ENCODE assay signal across 11 cellular contexts in genomic region chr5:56686337-56687198, GRCh38.
DNase-seq lines count a peak whose midpoint lies in the region; ATAC-seq and TF ChIP-seq lines count a peak whose summit lies in the region.
"Had no signal": no experiment of that assay in that cellular context is flagged by ENCODE, and none has a peak within 500 bp of the region (broad histone marks: within the 10 kb centered on the region; RNA-seq: fewer than 3 reads in every experiment).

No MANE protein-coding gene starts in this region.

- H3K27ac ChIP-seq in aorta (ENCODE audit: low read depth in 1 of 2, low read length in 2 of 2), result no peak overlapping the region
- H3K27ac ChIP-seq: pancreas had no signal

- no peaks in the 10 kb centered on the region for H3K36me3 Mint-ChIP-seq in central memory CD8-positive, alpha-beta T cell (ENCODE audit: insufficient read depth)
- H3K36me3 Mint-ChIP-seq in endothelial cell (ENCODE audit: low read depth, unreplicated experiment), result peaks cover 3% of the 10 kb centered on the region

- in situ Hi-C loops in GM13976 (cut with MboI; ENCODE audit: low sequenced_read_pairs, unreplicated experiment), result no loop called here

- no peaks in the 10 kb centered on the region for H3K4me1 ChIP-seq in aorta (ENCODE audit: control insufficient read depth in 1 of 2, insufficient read depth in 2 of 2, low read length in 2 of 2)
- H3K4me1 ChIP-seq: pancreas had no signal

- peaks cover 28% of the 10 kb centered on the region for H3K27me3 Mint-ChIP-seq in central memory CD8-positive, alpha-beta T cell
- peaks cover 2% of the 10 kb centered on the region for H3K27me3 Mint-ChIP-seq in endothelial cell (ENCODE audit: unreplicated experiment)
- H3K27me3 Mint-ChIP-seq: activated CD8-positive, alpha-beta T cell treated with anti-CD3 and anti-CD28 coated beads for 36 hours had no signal

- H3K4me3 Mint-ChIP-seq in central memory CD8-positive, alpha-beta T cell, result no peak overlapping the region
- H3K4me3 Mint-ChIP-seq in endothelial cell (ENCODE audit: unreplicated experiment), result no peak overlapping the region
- H3K4me3 Mint-ChIP-seq: activated CD8-positive, alpha-beta T cell treated with anti-CD3 and anti-CD28 coated beads for 36 hours had no signal

- H3K9me3 Mint-ChIP-seq in central memory CD8-positive, alpha-beta T cell, result no peaks in the 10 kb centered on the region
- no peaks in the 10 kb centered on the region for H3K9me3 Mint-ChIP-seq in endothelial cell (ENCODE audit: unreplicated experiment)
- H3K9me3 Mint-ChIP-seq: activated CD8-positive, alpha-beta T cell treated with anti-CD3 and anti-CD28 coated beads for 36 hours had no signal

- H3K36me3 ChIP-seq in aorta (ENCODE audit: control insufficient read depth in 1 of 2, insufficient read depth in 2 of 2, low read length in 1 of 2), result no peaks in the 10 kb centered on the region
- H3K36me3 ChIP-seq: pancreas had no signal

- no peak overlapping the region for H3K4me3 ChIP-seq in aorta (ENCODE audit: low read length in 2 of 2)
- H3K4me3 ChIP-seq: pancreas had no signal

- peaks cover 2% of the 10 kb centered on the region for H3K9me3 ChIP-seq in aorta (ENCODE audit: control insufficient read depth, low read length)
- H3K9me3 ChIP-seq: pancreas had no signal

- no peak overlapping the region for H3K27ac Mint-ChIP-seq in central memory CD8-positive, alpha-beta T cell (ENCODE audit: low read depth)
- no peak overlapping the region for H3K27ac Mint-ChIP-seq in endothelial cell (ENCODE audit: unreplicated experiment)
- H3K27ac Mint-ChIP-seq: activated CD8-positive, alpha-beta T cell treated with anti-CD3 and anti-CD28 coated beads for 36 hours had no signal

- ATAC-seq in GM21390 (IDR thresholded peaks at IDR 0.05; ENCODE audit: unreplicated experiment) (peak; percentile 57), HG03342 (IDR thresholded peaks at IDR 0.05; ENCODE audit: unreplicated experiment) (peak; percentile 71), aorta (ENCODE audit: low FRiP score) (no peak)
- ATAC-seq in central memory CD8-positive, alpha-beta T cell (replicated peaks; ENCODE audit: extremely low read depth, poor library complexity, severe bottlenecking), result peak; percentile 50
- ATAC-seq: activated CD8-positive, alpha-beta T cell treated with anti-CD3 and anti-CD28 coated beads for 36 hours; pancreas had no signal

- TF ChIP-seq CTCF in GM13976 (IDR thresholded peaks at IDR 0.05; ENCODE audit: borderline replicate concordance, control extremely low read depth, extremely low read depth, insufficient read depth, missing control alignments) (no peak), endothelial cell (IDR thresholded peaks at IDR 0.05; ENCODE audit: unreplicated experiment) (no peak)

- DNase-seq in GM13976 (ENCODE audit: low spot score) (peak; percentile 28), nucleus accumbens (lab: John Stamatoyannopoulos, UW) (no peak), cerebellar nuclear complex (lab: John Stamatoyannopoulos, UW) (no peak), aorta (no peak), endothelial cell (ENCODE audit: low spot score) (no peak)
- DNase-seq in central memory CD8-positive, alpha-beta T cell (ENCODE audit: low spot score in 2 of 2), result no peak
- DNase-seq: activated CD8-positive, alpha-beta T cell treated with anti-CD3 and anti-CD28 coated beads for 36 hours; NCI-H446 treated with DMSO at 0.1 percent for 48 hours; pancreas had no signal

- no peaks in the 10 kb centered on the region for H3K27me3 ChIP-seq in aorta (ENCODE audit: control insufficient read depth in 1 of 2, insufficient read depth in 2 of 2, low read length in 1 of 2)
- H3K27me3 ChIP-seq: pancreas had no signal

- no peaks in the 10 kb centered on the region for H3K4me1 Mint-ChIP-seq in central memory CD8-positive, alpha-beta T cell
- H3K4me1 Mint-ChIP-seq in endothelial cell (ENCODE audit: unreplicated experiment), result no peaks in the 10 kb centered on the region

- intact Hi-C loops in aorta (cut with DNase I), result no loop called here

- WGBS in aorta, 2 donors, result 80 to 89% methylated on average over 5 of the region's 5 CpGs
